ENCODE assay signal across 36 cellular contexts in genomic region chr17:35138218-35138617, GRCh38. TPM values are rescaled to one million over a fixed set of nuclear protein-coding genes. Genes with fewer than 3 reads are reported as not detected.
"Had no signal": no experiment of that assay in that cellular context is flagged by ENCODE, and none has a peak within 500 bp of the region (broad histone marks: within the 10 kb centered on the region; RNA-seq: fewer than 3 reads in every experiment).

No MANE protein-coding gene starts in this region.

- H3K4me1 Mint-ChIP-seq: stimulated activated memory B cell treated with anti-CD40 and anti-IgM and Interleukin-4, amounts not matched to agents 10 μg/mL and 1 μg/mL and 100 μg/mL, for 72 hours had no signal

- H3K27ac Mint-ChIP-seq: mesothelial cell of epicardium; nephron; stimulated activated memory B cell treated with anti-CD40 and anti-IgM and Interleukin-4, amounts not matched to agents 10 μg/mL and 1 μg/mL and 100 μg/mL, for 72 hours had no signal

- H3K9me3 Mint-ChIP-seq: mesothelial cell of epicardium; naive thymus-derived CD4-positive, alpha-beta T cell; nephron; stimulated activated memory B cell treated with anti-CD40 and anti-IgM and Interleukin-4, amounts not matched to agents 10 μg/mL and 1 μg/mL and 100 μg/mL, for 72 hours had no signal

- H3K27ac ChIP-seq: coronary artery, esophagus muscularis mucosa, foreskin keratinocyte, gastroesophageal sphincter, heart left ventricle, hepatocyte, psoas muscle, sigmoid colon, stomach, thyroid gland, vagina had no signal

- H2AFZ ChIP-seq: hepatocyte had no signal

- H3K27me3 ChIP-seq: esophagus muscularis mucosa, foreskin keratinocyte, gastroesophageal sphincter, heart left ventricle, hepatocyte, sigmoid colon, stomach, thyroid gland, vagina had no signal

- H3K4me3 ChIP-seq: coronary artery, esophagus muscularis mucosa, gastroesophageal sphincter, heart left ventricle, hepatocyte, lung, psoas muscle, sigmoid colon, stomach, thyroid gland, vagina had no signal

- ATAC-seq: foreskin keratinocyte; gastroesophageal sphincter; heart left ventricle; left lobe of liver; naive thymus-derived CD4-positive, alpha-beta T cell; psoas muscle; right cardiac atrium; stimulated activated memory B cell treated with anti-CD40 and anti-IgM and Interleukin-4, amounts not matched to agents 10 μg/mL and 1 μg/mL and 100 μg/mL, for 72 hours had no signal

- H3K4me2 ChIP-seq: hepatocyte had no signal

- H3K9me3 ChIP-seq: esophagus muscularis mucosa, gastroesophageal sphincter, heart left ventricle, psoas muscle, sigmoid colon, stomach, thyroid gland, vagina had no signal

- DNase-seq: dermis blood vessel endothelial cell; effector memory CD4-positive, alpha-beta T cell; foreskin keratinocyte; heart left ventricle; kidney; mesenchymal stem cell; naive thymus-derived CD4-positive, alpha-beta T cell; nucleus accumbens; psoas muscle; right cardiac atrium; sigmoid colon; stimulated activated CD4-positive, alpha-beta T cell treated with anti-CD3 and anti-CD28 coated beads, Interleukin-4, amount 100 ng/mL, for 4 hours; stomach; thyroid gland; trophoblast cell had no signal

- H3K27me3 Mint-ChIP-seq: naive thymus-derived CD4-positive, alpha-beta T cell; stimulated activated memory B cell treated with anti-CD40 and anti-IgM and Interleukin-4, amounts not matched to agents 10 μg/mL and 1 μg/mL and 100 μg/mL, for 72 hours had no signal

- H3K4me3 Mint-ChIP-seq: mesothelial cell of epicardium; naive thymus-derived CD4-positive, alpha-beta T cell; nephron; stimulated activated memory B cell treated with anti-CD40 and anti-IgM and Interleukin-4, amounts not matched to agents 10 μg/mL and 1 μg/mL and 100 μg/mL, for 72 hours had no signal

RNA-seq across cellular contexts. Expression of gene UNC45B, which starts 9.4 kb away (rescaled TPM):
- total RNA-seq: dermis blood vessel endothelial cell, endothelial cell of umbilical vein, epithelial cell of proximal tubule, fibroblast of lung, foreskin keratinocyte, hepatocyte, left lobe of liver, mesothelial cell of epicardium, osteocyte, renal cortical epithelial cell, sigmoid colon, subcutaneous adipose tissue, temporal lobe, thyroid gland, vagina had no signal
- polyA plus RNA-seq: endothelial cell of umbilical vein, fibroblast of lung, foreskin keratinocyte, hepatocyte had no signal

RNA-seq across cellular contexts. Expression of gene FNDC8, which starts 16.8 kb away (rescaled TPM):
- total RNA-seq: dermis blood vessel endothelial cell; endothelial cell of umbilical vein; epithelial cell of proximal tubule; esophagus muscularis mucosa; fibroblast of lung; foreskin keratinocyte; gastroesophageal sphincter; heart left ventricle; hepatocyte; kidney; left lobe of liver; liver; lung; mesothelial cell of epicardium; mucosa of gallbladder; naive thymus-derived CD4-positive, alpha-beta T cell; osteocyte; psoas muscle; renal cortical epithelial cell; right cardiac atrium; sigmoid colon; skeletal muscle tissue; stomach; subcutaneous adipose tissue; temporal lobe; thyroid gland; ureter; vagina had no signal
- polyA plus RNA-seq: endothelial cell of umbilical vein; fibroblast of lung; foreskin keratinocyte; heart left ventricle; hepatocyte; liver; lung; naive thymus-derived CD4-positive, alpha-beta T cell; psoas muscle; right cardiac atrium; sigmoid colon; stomach had no signal

RNA-seq across cellular contexts. Expression of gene SLC35G3, which starts 56.0 kb away (rescaled TPM):
- total RNA-seq: dermis blood vessel endothelial cell; endothelial cell of umbilical vein; epithelial cell of proximal tubule; esophagus muscularis mucosa; fibroblast of lung; foreskin keratinocyte; gastroesophageal sphincter; heart left ventricle; hepatocyte; kidney; left lobe of liver; liver; lung; mesothelial cell of epicardium; mucosa of gallbladder; naive thymus-derived CD4-positive, alpha-beta T cell; osteocyte; psoas muscle; renal cortical epithelial cell; right cardiac atrium; sigmoid colon; skeletal muscle tissue; stomach; subcutaneous adipose tissue; temporal lobe; thyroid gland; ureter; vagina had no signal
- polyA plus RNA-seq: endothelial cell of umbilical vein; fibroblast of lung; foreskin keratinocyte; heart left ventricle; hepatocyte; liver; naive thymus-derived CD4-positive, alpha-beta T cell; psoas muscle; right cardiac atrium; sigmoid colon had no signal
